Comparison of ENCODE assay signal across 14 cellular contexts in genomic region chr21:22585558-22585957, GRCh38.
"Had no signal": no experiment of that assay in that cellular context is flagged by ENCODE, and none has a peak within 500 bp of the region (broad histone marks: within the 10 kb centered on the region; RNA-seq: fewer than 3 reads in every experiment).

No MANE protein-coding gene starts in this region.

- H3K4me3 Mint-ChIP-seq: nephron had no signal

- H3K36me3 ChIP-seq: colonic mucosa, heart left ventricle, left ventricle myocardium inferior had no signal

- H3K27me3 ChIP-seq: colonic mucosa, heart left ventricle had no signal

- H3K4me3 ChIP-seq: colonic mucosa, heart left ventricle, left ventricle myocardium inferior had no signal

- H3K9me3 Mint-ChIP-seq: nephron had no signal

- ATAC-seq: heart left ventricle had no signal

- H3K4me1 ChIP-seq: colonic mucosa, heart left ventricle, left ventricle myocardium inferior had no signal

- H3K27ac Mint-ChIP-seq: activated T-helper 2 cell treated with anti-CD3 and anti-CD28 coated beads, Interferon-gamma antibody, Interleukin-2, Interleukin-4, amounts not matched to agents 10 μg/mL and 5 μg/mL and 100 μg/mL, durations not matched to agents 14 hours and 24 hours and 36 hours; nephron had no signal

- H3K9me3 ChIP-seq: colonic mucosa had no signal

- DNase-seq: activated CD4-positive, alpha-beta T cell treated with anti-CD3 and anti-CD28 coated beads, Interleukin-2, amount 50 U/mL, for 1 hour; activated naive CD4-positive, alpha-beta T cell treated with anti-CD3 and anti-CD28 coated beads, Interleukin-2, amount 50 U/mL, for 16 hours; caudate nucleus; colonic mucosa; heart left ventricle; islet precursor cell; left ventricle myocardium inferior; mesenchymal stem cell; stimulated activated CD4-positive, alpha-beta T cell treated with anti-CD3 and anti-CD28 coated beads, Interleukin-12 subunit alpha, Interleukin-12 subunit beta, amount 100 ng/mL, for 4 hours; stimulated activated naive CD4-positive, alpha-beta T cell; substantia nigra; trophoblast cell had no signal

- H3K27ac ChIP-seq: colonic mucosa, heart left ventricle, left ventricle myocardium inferior had no signal
